ENCODE assay signal across 9 cellular contexts in the genomic region with DNA sequence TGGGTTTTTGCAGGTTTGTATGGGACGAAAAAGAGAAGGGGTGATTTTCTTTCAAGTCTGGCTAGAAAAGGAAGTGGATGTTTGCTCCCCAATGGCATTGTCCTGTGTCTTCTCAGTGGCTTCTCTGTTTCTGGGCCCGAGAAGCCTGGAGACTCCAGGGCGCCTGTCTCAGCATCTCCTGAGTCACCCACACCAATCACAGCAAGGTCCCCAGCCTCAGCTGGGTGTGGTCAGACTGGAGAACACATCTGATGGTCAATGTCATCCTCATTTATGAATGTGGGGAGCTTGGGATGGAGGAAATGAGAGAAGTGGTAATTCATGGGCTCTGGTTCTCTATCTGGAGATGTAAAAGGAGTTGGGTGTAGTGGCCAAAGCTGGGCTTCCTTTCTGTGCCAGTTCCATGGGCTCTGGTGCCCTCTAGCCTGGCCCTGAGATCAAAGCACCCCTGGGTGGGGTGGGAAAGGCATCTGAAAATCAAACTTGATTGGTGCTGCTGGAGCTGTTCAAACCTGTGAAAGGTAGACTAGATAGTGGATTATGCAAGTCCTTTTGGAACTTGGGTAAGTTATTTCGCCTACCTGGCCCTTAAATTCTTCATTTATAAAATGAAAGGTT. TPM values are rescaled to one million over a fixed set of nuclear protein-coding genes. Genes with fewer than 3 reads are reported as not detected.
A peak's percentile ranks its signal among the peaks of the same experiment; 100 is the strongest.
DNase-seq lines count a peak whose midpoint lies in the region; ATAC-seq and TF ChIP-seq lines count a peak whose summit lies in the region.
"Had no signal": no experiment of that assay in that cellular context is flagged by ENCODE, and none has a peak within 500 bp of the region (broad histone marks: within the 10 kb centered on the region; RNA-seq: fewer than 3 reads in every experiment).

No MANE protein-coding gene starts in this region.

- H3K9me3 Mint-ChIP-seq in activated T-cell treated with anti-CD3 and anti-CD28 coated beads, Interleukin-2, amount 50 U/mL, for 4 hours: no peaks in the 10 kb centered on the region

- H3K27me3 Mint-ChIP-seq in activated T-cell treated with anti-CD3 and anti-CD28 coated beads, Interleukin-2, amount 50 U/mL, for 4 hours (ENCODE audit: low read depth): peaks cover 9% of the 10 kb centered on the region

- no peak overlapping the region for H3K4me3 Mint-ChIP-seq in activated T-cell treated with anti-CD3 and anti-CD28 coated beads, Interleukin-2, amount 50 U/mL, for 4 hours

- peak overlapping the region; percentile 2 for H3K27ac ChIP-seq in temporal lobe (ENCODE audit: low read depth, low read length)
- H3K27ac ChIP-seq: parathyroid adenoma had no signal

- H3K4me3 ChIP-seq in fibroblast of pulmonary artery (replicated peaks; ENCODE audit: low read depth, low read length): no peak overlapping the region

- peak; percentile 44 for TF ChIP-seq CTCF in fibroblast of pulmonary artery (IDR thresholded peaks at IDR 0.05; ENCODE audit: low read length, missing control alignments)

- DNase-seq in activated T-cell treated with anti-CD3 and anti-CD28 coated beads for 48 hours (ENCODE audit: low read depth) (peak; percentile 9), OCI-M1 (lab: John Stamatoyannopoulos, UW) (peak; percentile 18), fibroblast of pulmonary artery (ENCODE audit: low read depth) (peak; percentile 49)
- no peak for DNase-seq in activated T-cell treated with anti-CD3 and anti-CD28 coated beads, Interleukin-2, amount 50 U/mL, for 4 hours
- no peak for DNase-seq in activated CD8-positive, alpha-beta memory T cell treated with anti-CD3 and anti-CD28 coated beads, Interleukin-2, amount 50 U/mL, for 48 hours

- no peaks in the 10 kb centered on the region for H3K36me3 Mint-ChIP-seq in activated T-cell treated with anti-CD3 and anti-CD28 coated beads, Interleukin-2, amount 50 U/mL, for 4 hours (ENCODE audit: insufficient read depth)

- ATAC-seq in activated T-cell treated with anti-CD3 and anti-CD28 coated beads, Interleukin-2, amount 50 U/mL, for 4 hours: no peak
- ATAC-seq in HG02678 (IDR thresholded peaks at IDR 0.05; ENCODE audit: unreplicated experiment) (no peak), GM21717 (IDR thresholded peaks at IDR 0.05; ENCODE audit: unreplicated experiment) (no peak)

- H3K4me1 Mint-ChIP-seq in activated T-cell treated with anti-CD3 and anti-CD28 coated beads, Interleukin-2, amount 50 U/mL, for 4 hours (ENCODE audit: low read depth): no peaks in the 10 kb centered on the region

RNA-seq across cellular contexts. Expression of gene RASL11A, which starts 13.4 kb away (rescaled TPM):
- total RNA-seq in activated T-cell treated with anti-CD3 and anti-CD28 coated beads, Interleukin-2, amount 50 U/mL, for 4 hours: 1 to 10 TPM; 5.2 to 7.3 (median 5.5) TPM
- 1.5 TPM for total RNA-seq in temporal lobe

RNA-seq across cellular contexts. Expression of gene RPL21, which starts 32.7 kb away (rescaled TPM):
- total RNA-seq in activated T-cell treated with anti-CD3 and anti-CD28 coated beads, Interleukin-2, amount 50 U/mL, for 4 hours: 1,000 to 10,000 TPM; 1,554 to 1,640 (median 1,611) TPM
- total RNA-seq in temporal lobe: 865 TPM

Comparison
In these comparisons a context has a peak if more than half of its experiments do, and no peak if none do; other contexts are left out.
1. DNase-seq: peak in activated T-cell treated with anti-CD3 and anti-CD28 coated beads for 48 hours (single experiment), OCI-M1 (single experiment) and fibroblast of pulmonary artery (single experiment); none in activated T-cell treated with anti-CD3 and anti-CD28 coated beads, Interleukin-2, amount 50 U/mL, for 4 hours (single experiment) and activated CD8-positive, alpha-beta memory T cell treated with anti-CD3 and anti-CD28 coated beads, Interleukin-2, amount 50 U/mL, for 48 hours (single experiment).